ENCODE assay signal across 31 cellular contexts in the genomic region with DNA sequence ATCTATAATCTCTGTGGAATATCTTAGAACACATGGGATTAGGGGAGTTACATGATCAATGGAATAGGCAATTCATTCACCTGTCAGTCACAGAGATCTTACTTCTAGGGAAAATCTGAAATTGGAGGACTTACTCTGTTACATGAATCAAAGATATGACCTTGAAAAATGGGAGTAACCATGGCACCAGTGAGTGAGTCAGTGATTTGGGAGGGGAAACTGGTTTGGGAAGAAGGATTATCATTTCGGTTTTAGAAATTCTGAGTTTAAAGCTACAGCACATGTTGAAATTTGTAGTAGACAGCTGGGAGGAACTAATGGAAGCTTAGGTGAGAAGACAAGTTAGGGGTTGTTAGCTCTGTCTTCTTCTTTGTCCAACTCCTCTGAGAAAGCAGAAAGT.
DNase-seq lines count a peak whose midpoint lies in the region; ATAC-seq and TF ChIP-seq lines count a peak whose summit lies in the region.
"Had no signal": no experiment of that assay in that cellular context is flagged by ENCODE, and none has a peak within 500 bp of the region (broad histone marks: within the 10 kb centered on the region; RNA-seq: fewer than 3 reads in every experiment).

No MANE protein-coding gene starts in this region.

- H3K4me3 ChIP-seq in AG10803 (ENCODE audit: low read length) (no peak overlapping the region), cardiac fibroblast (replicated peaks in 1 of 2; ENCODE audit: low read depth in 2 of 2, low read length in 2 of 2) (no peak overlapping the region)
- H3K4me3 ChIP-seq: A549, left ventricle myocardium inferior, right atrium auricular region, smooth muscle cell, thoracic aorta, vagina had no signal

- TF ChIP-seq CTCF in AG10803 (conservative IDR thresholded peaks at IDR 0.05; ENCODE audit: low read length) (no peak), cardiac fibroblast (IDR thresholded peaks at IDR 0.05; ENCODE audit: low read depth, low read length) (no peak), foreskin keratinocyte (conservative IDR thresholded peaks at IDR 0.05) (no peak)

- peaks cover 7% of the 10 kb centered on the region for H3K4me1 ChIP-seq in foreskin keratinocyte
- H3K4me1 ChIP-seq: left ventricle myocardium inferior, right atrium auricular region, vagina had no signal

- H3K27me3 ChIP-seq in foreskin keratinocyte: no peaks in the 10 kb centered on the region
- H3K27me3 ChIP-seq: right atrium auricular region, vagina had no signal

- peak; percentile 20 for DNase-seq in AG10803 (ENCODE audit: low read depth)
- DNase-seq in LHCN-M2 (ENCODE audit: low read depth): peak; percentile 59
- DNase-seq in cardiac fibroblast (ENCODE audit: low read depth in 2 of 2): peak; percentile 5 to 9
- DNase-seq in foreskin keratinocyte: peak in 1 of 2 donors; percentile 33
- DNase-seq in activated effector memory CD4-positive, alpha-beta T cell treated with anti-CD3 and anti-CD28 coated beads, Interleukin-2, amount 50 U/mL, for 16 hours: no peak
- no peak for DNase-seq in SHP77 (lab: John Stamatoyannopoulos, UW)
- DNase-seq: activated CD4-positive, alpha-beta T cell treated with anti-CD3 and anti-CD28 coated beads, Interleukin-2, amount 50 U/mL, for 4 hours; activated CD4-positive, CD25-positive, alpha-beta regulatory T cell; activated CD8-positive, alpha-beta memory T cell treated with anti-CD3 and anti-CD28 coated beads, Interleukin-2, amount 10 ng/mL, durations not matched to agents 7 days and 5 days; activated naive CD4-positive, alpha-beta T cell treated with Interleukin-2 at 50 U/mL for 16 hours; activated T-cell treated with anti-CD3 and anti-CD28 coated beads, Interleukin-2, amount 50 U/mL, for 4 hours; CD4-positive, alpha-beta memory T cell; DND-41; head of caudate nucleus; IMR-90; islet precursor cell; left ventricle myocardium inferior; mesendoderm; NCI-H1092; NCI-H1694 treated with DMSO at 0.1 percent for 48 hours; NCI-H2171; posterior cingulate gyrus; T-helper 17 cell had no signal

- no peak overlapping the region for H3K27ac ChIP-seq in foreskin keratinocyte
- H3K27ac ChIP-seq: A549, left ventricle myocardium inferior, right atrium auricular region, thoracic aorta, vagina had no signal

- ATAC-seq in foreskin keratinocyte: peak; percentile 36
- no peak for ATAC-seq in GM21526 (IDR thresholded peaks at IDR 0.05; ENCODE audit: low FRiP score, unreplicated experiment)
- no peak for ATAC-seq in HG03520 (IDR thresholded peaks at IDR 0.05; ENCODE audit: unreplicated experiment)
- ATAC-seq: A549; activated CD8-positive, alpha-beta memory T cell treated with anti-CD3 and anti-CD28 coated beads, Interleukin-2, amount 10 ng/mL, durations not matched to agents 7 days and 5 days; activated T-cell treated with anti-CD3 and anti-CD28 coated beads, Interleukin-2, amount 50 U/mL, for 4 hours; SK-N-SH treated with all-trans-retinoic acid at 6 μM for 48 hours; T-helper 17 cell had no signal

Comparison
In these comparisons a context has a peak if more than half of its experiments do, and no peak if none do; other contexts are left out.
1. DNase-seq: peak in AG10803 (single experiment), LHCN-M2 (single experiment) and cardiac fibroblast (2 of 2); none in activated effector memory CD4-positive, alpha-beta T cell treated with anti-CD3 and anti-CD28 coated beads, Interleukin-2, amount 50 U/mL, for 16 hours (single experiment) and SHP77 (0 of 2).